Comparison of ENCODE assay signal across 2 cellular contexts in genomic region chr6:83551748-83552147, GRCh38. TPM values are rescaled to one million over a fixed set of nuclear protein-coding genes. Genes with fewer than 3 reads are reported as not detected.
"Had no signal": no experiment of that assay in that cellular context is flagged by ENCODE, and none has a peak within 500 bp of the region (broad histone marks: within the 10 kb centered on the region; RNA-seq: fewer than 3 reads in every experiment).

No MANE protein-coding gene starts in this region.

RNA-seq across cellular contexts. Expression of gene PRSS35, which starts 39.4 kb away (rescaled TPM):
- total RNA-seq: GM23248, H4 had no signal
- polyA plus RNA-seq: GM23248 had no signal
